In the genomic region with DNA sequence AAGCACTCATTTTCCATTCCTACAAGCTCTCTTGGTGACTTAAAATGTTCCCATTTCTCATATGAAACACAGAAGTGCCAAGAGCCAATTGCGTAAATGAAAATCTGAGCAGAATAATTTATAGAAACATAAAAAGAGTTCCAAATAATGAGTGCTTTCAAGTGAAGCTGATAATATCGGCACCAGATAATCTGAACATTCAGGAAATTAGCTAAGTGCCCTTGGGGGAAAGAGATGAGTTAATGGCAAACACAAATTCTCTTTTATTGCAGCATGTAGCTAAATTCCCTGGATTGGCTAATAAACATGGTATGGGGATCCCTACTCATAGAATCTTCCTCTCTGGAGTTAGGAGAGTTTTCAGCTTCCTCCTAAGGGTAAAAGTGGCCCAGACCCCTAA, we compare ENCODE assay signal across 1 cellular context.
TF ChIP-seq lines count a peak whose summit lies in the region.

No MANE protein-coding gene starts in this region.

TF ChIP-seq in HepG2, 621 proteins besides CTCF, POLR2A, EP300 and RAD21:
- no peak for TF ChIP-seq ZNF562 (CRISPR knock-in tag; IDR thresholded peaks at IDR 0.05; ENCODE audit: borderline replicate concordance)
- no peak for TF ChIP-seq ZNF800 (CRISPR knock-in tag; IDR thresholded peaks at IDR 0.05)
- TF ChIP-seq GATAD2A (CRISPR knock-in tag; IDR thresholded peaks at IDR 0.05) = no peak
- no peak for TF ChIP-seq NBN (conservative IDR thresholded peaks at IDR 0.05)
